In the genomic region with DNA sequence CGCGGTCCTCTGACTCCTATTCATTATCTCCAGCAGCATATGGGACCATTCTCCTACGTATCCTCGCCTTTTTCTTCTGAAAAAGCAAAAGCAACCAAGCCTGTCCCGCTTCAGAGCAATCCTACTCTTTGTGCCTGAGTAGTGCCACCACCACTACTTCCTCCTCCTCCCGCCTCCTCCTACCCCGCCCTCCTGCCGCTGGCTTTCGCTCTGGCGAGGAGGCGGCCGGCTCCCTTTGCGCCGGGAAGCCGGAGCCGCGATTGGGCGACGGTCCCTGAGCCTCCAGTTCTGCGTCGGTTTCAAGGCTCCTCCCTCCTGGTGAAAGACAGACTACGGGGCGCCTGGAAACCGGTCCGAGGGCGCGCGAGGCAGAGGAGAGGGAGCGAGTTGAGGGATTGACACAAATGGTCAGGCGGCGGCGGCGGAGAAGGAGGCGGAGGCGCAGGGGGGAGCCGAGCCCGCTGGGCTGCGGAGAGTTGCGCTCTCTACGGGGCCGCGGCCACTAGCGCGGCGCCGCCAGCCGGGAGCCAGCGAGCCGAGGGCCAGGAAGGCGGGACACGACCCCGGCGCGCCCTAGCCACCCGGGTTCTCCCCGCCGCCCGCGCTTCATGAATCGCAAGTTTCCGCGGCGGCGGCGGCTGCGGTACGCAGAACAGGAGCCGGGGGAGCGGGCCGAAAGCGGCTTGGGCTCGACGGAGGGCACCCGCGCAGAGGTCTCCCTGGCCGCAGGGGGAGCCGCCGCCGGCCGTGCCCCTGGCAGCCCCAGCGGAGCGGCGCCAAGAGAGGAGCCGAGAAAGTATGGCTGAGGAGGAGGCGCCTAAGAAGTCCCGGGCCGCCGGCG, we compare ENCODE assay signal across 1 cellular context.
TF ChIP-seq lines count a peak whose summit lies in the region.

FZD1 (plus strand) TSS at position 351 of the 841 bp plus-strand sequence; CDS start at position 799, 448 bp downstream.

TF ChIP-seq in HEK293, 187 proteins besides CTCF, POLR2A, EP300 and RAD21 (continued from another document and continues in another):
- TF ChIP-seq ZNF26 (tag by site-specific recombination; IDR thresholded peaks at IDR 0.05) (no peak), ATF2 (tag by site-specific recombination; IDR thresholded peaks at IDR 0.05; ENCODE audit: low read depth) (no peak), ZNF10 (tag by site-specific recombination; IDR thresholded peaks at IDR 0.05) (peak; percentile 29; the same call in 1 of the 2 replicates), ZNF133 (tag by site-specific recombination; IDR thresholded peaks at IDR 0.05) (no peak), PRDM4 (tag by site-specific recombination; IDR thresholded peaks at IDR 0.05) (peak; percentile 100), ZNF707 (tag by site-specific recombination; IDR thresholded peaks at IDR 0.05) (no peak), ZNF114 (tag by site-specific recombination; IDR thresholded peaks at IDR 0.05) (no peak), ZNF501 (tag by site-specific recombination; IDR thresholded peaks at IDR 0.05) (peak; percentile 92), ZBTB1 (tag by site-specific recombination; IDR thresholded peaks at IDR 0.05) (0 out of 2 replicates have a peak, but pooled peaks have one; percentile 28), PBX3 (CRISPR knock-in tag; IDR thresholded peaks at IDR 0.05) (0 out of 2 replicates have a peak, but pooled peaks have one; percentile 55), ZNF610 (tag by site-specific recombination; IDR thresholded peaks at IDR 0.05; ENCODE audit: borderline replicate concordance) (peak; percentile 82), ZNF433 (tag by site-specific recombination; IDR thresholded peaks at IDR 0.05; ENCODE audit: low read depth) (no peak), ZNF555 (tag by site-specific recombination; conservative IDR thresholded peaks at IDR 0.05) (no peak), ZNF548 (tag by site-specific recombination; IDR thresholded peaks at IDR 0.05) (no peak), ZNF324 (tag by site-specific recombination; IDR thresholded peaks at IDR 0.05) (peak; percentile 99), ZBTB48 (tag by site-specific recombination; IDR thresholded peaks at IDR 0.05) (peak; percentile 100), ZNF423 (tag by site-specific recombination; IDR thresholded peaks at IDR 0.05) (peak; percentile 25; the same call in 1 of the 2 replicates), ZNF155 (tag by site-specific recombination; IDR thresholded peaks at IDR 0.05) (no peak), MYNN (tag by site-specific recombination; IDR thresholded peaks at IDR 0.05; ENCODE audit: borderline replicate concordance) (no peak), ZNF223 (tag by site-specific recombination; IDR thresholded peaks at IDR 0.05) (no peak), ZXDB (tag by site-specific recombination; IDR thresholded peaks at IDR 0.05) (peak; percentile 94), ZNF24 (tag by site-specific recombination; IDR thresholded peaks at IDR 0.05) (peak; percentile 87), IKZF3 (tag by site-specific recombination; IDR thresholded peaks at IDR 0.05) (peak; percentile 78), ZNF48 (tag by site-specific recombination; IDR thresholded peaks at IDR 0.05) (no peak), ZNF132 (tag by site-specific recombination; IDR thresholded peaks at IDR 0.05; ENCODE audit: borderline replicate concordance) (no peak), ZNF768 (tag by site-specific recombination; IDR thresholded peaks at IDR 0.05) (no peak), ZNF621 (tag by site-specific recombination; IDR thresholded peaks at IDR 0.05) (no peak), ZNF791 (tag by site-specific recombination; IDR thresholded peaks at IDR 0.05) (no peak), ZFP3 (tag by site-specific recombination; IDR thresholded peaks at IDR 0.05; ENCODE audit: low read depth) (no peak), FEZF1 (tag by site-specific recombination; IDR thresholded peaks at IDR 0.05) (0 out of 2 replicates have a peak, but pooled peaks have one; percentile 28), ZNF302 (tag by site-specific recombination; IDR thresholded peaks at IDR 0.05; ENCODE audit: low read depth) (no peak), KLF9 (tag by site-specific recombination; IDR thresholded peaks at IDR 0.05; ENCODE audit: low read depth) (peak; percentile 81), ZNF585B (tag by site-specific recombination; IDR thresholded peaks at IDR 0.05) (no peak), ZBTB44 (tag by site-specific recombination; IDR thresholded peaks at IDR 0.05) (0 out of 2 replicates have a peak, but pooled peaks have one; percentile 24), ZNF169 (tag by site-specific recombination; IDR thresholded peaks at IDR 0.05) (no peak), TRIM28 (IDR thresholded peaks at IDR 0.05; ENCODE audit: borderline replicate concordance, low read length) (no peak), ZNF274 (IDR thresholded peaks at IDR 0.05; ENCODE audit: low read length) (no peak), ZNF274 (tag by site-specific recombination; IDR thresholded peaks at IDR 0.05; ENCODE audit: borderline replicate concordance) (no peak)
- TF ChIP-seq, protein P1, sequence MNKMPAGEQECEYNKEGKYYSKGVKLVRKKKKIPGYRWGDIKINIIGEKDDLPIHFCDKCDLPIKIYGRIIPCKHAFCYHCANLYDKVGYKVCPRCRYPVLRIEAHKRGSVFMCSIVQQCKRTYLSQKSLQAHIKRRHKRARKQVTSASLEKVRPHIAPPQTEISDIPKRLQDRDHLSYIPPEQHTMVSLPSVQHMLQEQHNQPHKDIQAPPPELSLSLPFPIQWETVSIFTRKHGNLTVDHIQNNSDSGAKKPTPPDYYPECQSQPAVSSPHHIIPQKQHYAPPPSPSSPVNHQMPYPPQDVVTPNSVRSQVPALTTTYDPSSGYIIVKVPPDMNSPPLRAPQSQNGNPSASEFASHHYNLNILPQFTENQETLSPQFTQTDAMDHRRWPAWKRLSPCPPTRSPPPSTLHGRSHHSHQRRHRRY (tag by site-specific recombination; IDR thresholded peaks at IDR 0.05), result no peak
- TF ChIP-seq, protein P2, sequence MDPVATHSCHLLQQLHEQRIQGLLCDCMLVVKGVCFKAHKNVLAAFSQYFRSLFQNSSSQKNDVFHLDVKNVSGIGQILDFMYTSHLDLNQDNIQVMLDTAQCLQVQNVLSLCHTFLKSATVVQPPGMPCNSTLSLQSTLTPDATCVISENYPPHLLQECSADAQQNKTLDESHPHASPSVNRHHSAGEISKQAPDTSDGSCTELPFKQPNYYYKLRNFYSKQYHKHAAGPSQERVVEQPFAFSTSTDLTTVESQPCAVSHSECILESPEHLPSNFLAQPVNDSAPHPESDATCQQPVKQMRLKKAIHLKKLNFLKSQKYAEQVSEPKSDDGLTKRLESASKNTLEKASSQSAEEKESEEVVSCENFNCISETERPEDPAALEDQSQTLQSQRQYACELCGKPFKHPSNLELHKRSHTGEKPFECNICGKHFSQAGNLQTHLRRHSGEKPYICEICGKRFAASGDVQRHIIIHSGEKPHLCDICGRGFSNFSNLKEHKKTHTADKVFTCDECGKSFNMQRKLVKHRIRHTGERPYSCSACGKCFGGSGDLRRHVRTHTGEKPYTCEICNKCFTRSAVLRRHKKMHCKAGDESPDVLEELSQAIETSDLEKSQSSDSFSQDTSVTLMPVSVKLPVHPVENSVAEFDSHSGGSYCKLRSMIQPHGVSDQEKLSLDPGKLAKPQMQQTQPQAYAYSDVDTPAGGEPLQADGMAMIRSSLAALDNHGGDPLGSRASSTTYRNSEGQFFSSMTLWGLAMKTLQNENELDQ (tag by site-specific recombination; IDR thresholded peaks at IDR 0.05; ENCODE audit: low read depth), result no peak
- TF ChIP-seq, protein P3, sequence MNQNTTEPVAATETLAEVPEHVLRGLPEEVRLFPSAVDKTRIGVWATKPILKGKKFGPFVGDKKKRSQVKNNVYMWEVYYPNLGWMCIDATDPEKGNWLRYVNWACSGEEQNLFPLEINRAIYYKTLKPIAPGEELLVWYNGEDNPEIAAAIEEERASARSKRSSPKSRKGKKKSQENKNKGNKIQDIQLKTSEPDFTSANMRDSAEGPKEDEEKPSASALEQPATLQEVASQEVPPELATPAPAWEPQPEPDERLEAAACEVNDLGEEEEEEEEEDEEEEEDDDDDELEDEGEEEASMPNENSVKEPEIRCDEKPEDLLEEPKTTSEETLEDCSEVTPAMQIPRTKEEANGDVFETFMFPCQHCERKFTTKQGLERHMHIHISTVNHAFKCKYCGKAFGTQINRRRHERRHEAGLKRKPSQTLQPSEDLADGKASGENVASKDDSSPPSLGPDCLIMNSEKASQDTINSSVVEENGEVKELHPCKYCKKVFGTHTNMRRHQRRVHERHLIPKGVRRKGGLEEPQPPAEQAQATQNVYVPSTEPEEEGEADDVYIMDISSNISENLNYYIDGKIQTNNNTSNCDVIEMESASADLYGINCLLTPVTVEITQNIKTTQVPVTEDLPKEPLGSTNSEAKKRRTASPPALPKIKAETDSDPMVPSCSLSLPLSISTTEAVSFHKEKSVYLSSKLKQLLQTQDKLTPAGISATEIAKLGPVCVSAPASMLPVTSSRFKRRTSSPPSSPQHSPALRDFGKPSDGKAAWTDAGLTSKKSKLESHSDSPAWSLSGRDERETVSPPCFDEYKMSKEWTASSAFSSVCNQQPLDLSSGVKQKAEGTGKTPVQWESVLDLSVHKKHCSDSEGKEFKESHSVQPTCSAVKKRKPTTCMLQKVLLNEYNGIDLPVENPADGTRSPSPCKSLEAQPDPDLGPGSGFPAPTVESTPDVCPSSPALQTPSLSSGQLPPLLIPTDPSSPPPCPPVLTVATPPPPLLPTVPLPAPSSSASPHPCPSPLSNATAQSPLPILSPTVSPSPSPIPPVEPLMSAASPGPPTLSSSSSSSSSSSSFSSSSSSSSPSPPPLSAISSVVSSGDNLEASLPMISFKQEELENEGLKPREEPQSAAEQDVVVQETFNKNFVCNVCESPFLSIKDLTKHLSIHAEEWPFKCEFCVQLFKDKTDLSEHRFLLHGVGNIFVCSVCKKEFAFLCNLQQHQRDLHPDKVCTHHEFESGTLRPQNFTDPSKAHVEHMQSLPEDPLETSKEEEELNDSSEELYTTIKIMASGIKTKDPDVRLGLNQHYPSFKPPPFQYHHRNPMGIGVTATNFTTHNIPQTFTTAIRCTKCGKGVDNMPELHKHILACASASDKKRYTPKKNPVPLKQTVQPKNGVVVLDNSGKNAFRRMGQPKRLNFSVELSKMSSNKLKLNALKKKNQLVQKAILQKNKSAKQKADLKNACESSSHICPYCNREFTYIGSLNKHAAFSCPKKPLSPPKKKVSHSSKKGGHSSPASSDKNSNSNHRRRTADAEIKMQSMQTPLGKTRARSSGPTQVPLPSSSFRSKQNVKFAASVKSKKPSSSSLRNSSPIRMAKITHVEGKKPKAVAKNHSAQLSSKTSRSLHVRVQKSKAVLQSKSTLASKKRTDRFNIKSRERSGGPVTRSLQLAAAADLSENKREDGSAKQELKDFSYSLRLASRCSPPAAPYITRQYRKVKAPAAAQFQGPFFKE (tag by site-specific recombination; IDR thresholded peaks at IDR 0.05; ENCODE audit: borderline replicate concordance), result no peak
